In the genomic region with DNA sequence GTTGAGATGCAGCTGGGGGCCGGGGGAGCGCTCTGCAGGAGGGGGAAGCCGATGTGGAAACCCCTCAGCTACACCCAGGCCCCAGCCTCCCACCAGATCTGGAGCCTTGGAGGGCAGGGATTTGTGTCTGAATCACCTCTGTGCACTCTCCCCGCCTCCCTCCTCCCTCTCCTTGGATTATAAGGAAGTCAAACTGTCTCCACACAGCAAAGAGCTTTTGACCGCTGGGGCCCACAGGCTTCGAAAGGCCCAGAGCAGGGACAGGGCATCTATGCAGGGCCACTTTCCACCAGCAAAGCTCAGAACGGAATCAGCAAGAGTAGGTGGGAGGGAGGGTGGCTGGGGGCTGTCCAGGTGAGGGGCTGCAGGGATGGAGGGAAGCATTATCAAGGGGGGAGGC, we compare ENCODE assay signal across 9 cellular contexts.
DNase-seq lines count a peak whose midpoint lies in the region; ATAC-seq and TF ChIP-seq lines count a peak whose summit lies in the region.
"Had no signal": no experiment of that assay in that cellular context is flagged by ENCODE, and none has a peak within 500 bp of the region (broad histone marks: within the 10 kb centered on the region; RNA-seq: fewer than 3 reads in every experiment).

No MANE protein-coding gene starts in this region.

- H3K36me3 ChIP-seq in IMR-90 (ENCODE audit: control insufficient read depth, insufficient read depth, low read length) (no peaks in the 10 kb centered on the region), sigmoid colon (no peaks in the 10 kb centered on the region)

- H2BK20ac ChIP-seq in IMR-90 (ENCODE audit: low read depth, low read length) = no peak overlapping the region

- H3K23ac ChIP-seq in IMR-90 (ENCODE audit: low read depth, low read length) = no peak overlapping the region

- H3K9ac ChIP-seq in IMR-90 (ENCODE audit: low read depth, low read length) = no peak overlapping the region

- in situ Hi-C loops in IMR-90 (cut with MboI; ENCODE audit: low sequenced_read_pairs) = no loop called here

- WGBS in IMR-90 (ENCODE audit: extremely low coverage in 2 of 2, insufficient read length in 1 of 2), 2 experiments = no CpG with 5 or more reads among the region's 7 CpGs
- 46 to 68% methylated on average over 7 of the region's 7 CpGs for WGBS in sigmoid colon, 2 donors

- H3K9me1 ChIP-seq in IMR-90 (ENCODE audit: insufficient read depth, low read length) = no peaks in the 10 kb centered on the region

- peak overlapping the region; percentile 59 for H3K27ac Mint-ChIP-seq in glutamatergic neuron (ENCODE audit: unreplicated experiment)
- H3K27ac Mint-ChIP-seq: nephron had no signal

- H3K4ac ChIP-seq in IMR-90 (ENCODE audit: low read depth, low read length) = no peak overlapping the region

- CTCF ChIA-PET in IMR-90 (lab: Yijun Ruan, JAX) = interaction anchor here (2.0 kb wide), 1 partner anchor 8 kb away, joined by 8 read pairs; no protein-coding TSS in a partner anchor

- H2BK15ac ChIP-seq in IMR-90 (ENCODE audit: low read depth, low read length) = no peak overlapping the region

- TF ChIP-seq CTCF in IMR-90 (conservative IDR thresholded peaks at IDR 0.05; ENCODE audit: low read depth, low read length) = no peak
- no peak for TF ChIP-seq CTCF in glutamatergic neuron (IDR thresholded peaks at IDR 0.05; ENCODE audit: partially characterized antibody, unreplicated experiment)
- no peak for TF ChIP-seq CTCF in sigmoid colon (IDR thresholded peaks at IDR 0.05)

- no peak overlapping the region for H3K56ac ChIP-seq in IMR-90 (ENCODE audit: extremely low read depth, insufficient read depth, low read length)

- POLR2A ChIA-PET in IMR-90 (lab: Charles Lee; ENCODE audit: unreplicated experiment) = interaction anchor here (0.6 kb wide), 1 partner anchor 18 kb away, joined by 3 read pairs; no protein-coding TSS in a partner anchor

- H3K27me3 ChIP-seq in IMR-90 (ENCODE audit: control insufficient read depth, insufficient read depth, low read length) (peaks cover 18% of the 10 kb centered on the region), sigmoid colon (no peaks in the 10 kb centered on the region)

- H2BK5ac ChIP-seq in IMR-90 (ENCODE audit: low read depth, low read length, poor library complexity, severe bottlenecking) = no peak overlapping the region

- dilution Hi-C loops in IMR-90 (cut with HindIII; ENCODE audit: low sequenced_read_pairs, unreplicated experiment) = no loop called here

- no peak overlapping the region for H4K91ac ChIP-seq in IMR-90 (ENCODE audit: insufficient read depth, low read depth, low read length)

- peaks cover 11% of the 10 kb centered on the region for H3K27me3 Mint-ChIP-seq in glutamatergic neuron (ENCODE audit: unreplicated experiment)

- H3K4me1 Mint-ChIP-seq in glutamatergic neuron (ENCODE audit: low read depth, unreplicated experiment) = peaks cover 41% of the 10 kb centered on the region

- no peak overlapping the region for H4K5ac ChIP-seq in IMR-90 (ENCODE audit: low read depth, low read length)

- no peak for DNase-seq in IMR-90
- peak; percentile 13 for DNase-seq in OCI-M1 (lab: John Stamatoyannopoulos, UW)
- DNase-seq in glutamatergic neuron = no peak
- peak; percentile 69 for DNase-seq in sigmoid colon
- DNase-seq in NCI-H69 (lab: John Stamatoyannopoulos, UW) = no peak
- DNase-seq in HT-29 (ENCODE audit: low spot score) = no peak
- DNase-seq in NCI-H1105 (lab: John Stamatoyannopoulos, UW) = no peak

- H2BK120ac ChIP-seq in IMR-90 (ENCODE audit: low read depth, low read length) = no peak overlapping the region

- ATAC-seq in IMR-90 (ENCODE audit: low read depth) = peak; percentile 56
- ATAC-seq: Panc1 had no signal

- H3K27ac ChIP-seq in IMR-90 (ENCODE audit: insufficient read depth, low read length) (no peak overlapping the region), sigmoid colon (no peak overlapping the region)

- no peak for TF ChIP-seq RAD21 in IMR-90 (IDR thresholded peaks at IDR 0.05; ENCODE audit: low read length)

- no peak overlapping the region for H3K14ac ChIP-seq in IMR-90 (replicated peaks; ENCODE audit: low read depth, low read length)

- H3K36me3 Mint-ChIP-seq in glutamatergic neuron (ENCODE audit: unreplicated experiment) = no peaks in the 10 kb centered on the region

- H3K4me3 ChIP-seq in IMR-90 (ENCODE audit: insufficient read depth, low read depth, low read length) (no peak overlapping the region), sigmoid colon (no peak overlapping the region)

- no peak overlapping the region for H3K4me2 ChIP-seq in IMR-90 (ENCODE audit: low read depth, low read length)

- H3K79me1 ChIP-seq in IMR-90 (ENCODE audit: low read depth in 1 of 2, low read length in 2 of 2) = no peaks in the 10 kb centered on the region

- no peaks in the 10 kb centered on the region for H4K20me1 ChIP-seq in IMR-90 (ENCODE audit: insufficient read depth, low read length)

- no peaks in the 10 kb centered on the region for H3K9me3 ChIP-seq in IMR-90 (ENCODE audit: control insufficient read depth, insufficient read depth, low read length)
- H3K9me3 ChIP-seq in sigmoid colon = no peaks in the 10 kb centered on the region

- TF ChIP-seq EP300 in sigmoid colon (IDR thresholded peaks at IDR 0.05) = no peak

- no peak overlapping the region for H2AFZ ChIP-seq in IMR-90 (replicated peaks; ENCODE audit: low read length, poor library complexity)

- H3K9me3 Mint-ChIP-seq in glutamatergic neuron (ENCODE audit: unreplicated experiment) = peaks cover 9% of the 10 kb centered on the region
- H3K9me3 Mint-ChIP-seq: nephron had no signal

- no peak overlapping the region for H4K8ac ChIP-seq in IMR-90 (ENCODE audit: low read depth in 2 of 2, low read length in 2 of 2)

- H3K4me3 Mint-ChIP-seq in glutamatergic neuron (ENCODE audit: unreplicated experiment) = no peak overlapping the region
- H3K4me3 Mint-ChIP-seq: nephron had no signal

- no peak overlapping the region for H2AK5ac ChIP-seq in IMR-90 (ENCODE audit: low read depth, low read length)

- TF ChIP-seq POLR2A in IMR-90 (IDR thresholded peaks at IDR 0.05; ENCODE audit: low read depth, low read length) (no peak), sigmoid colon (IDR thresholded peaks at IDR 0.05) (no peak)

- H2AK9ac ChIP-seq in IMR-90 (replicated peaks; ENCODE audit: low read depth, low read length, poor library complexity) = no peak overlapping the region

- no peak overlapping the region for H3K18ac ChIP-seq in IMR-90 (ENCODE audit: low read depth, low read length)

- intact Hi-C loops in IMR-90 (cut with micrococcal nuclease) (no loop called here), sigmoid colon (cut with DNase I) (no loop called here)

- no TSS peak for BruUV-seq in IMR-90 (replicated peaks; lab: Mats Ljungman, UMichigan)

- H3K4me1 ChIP-seq in IMR-90 (ENCODE audit: control insufficient read depth, insufficient read depth, low read length) (no peaks in the 10 kb centered on the region; the same call in 1 of the 2 replicates), sigmoid colon (no peaks in the 10 kb centered on the region)

TF ChIP-seq in IMR-90, 13 proteins besides CTCF, POLR2A, EP300 and RAD21:
- TF ChIP-seq, protein P1, sequence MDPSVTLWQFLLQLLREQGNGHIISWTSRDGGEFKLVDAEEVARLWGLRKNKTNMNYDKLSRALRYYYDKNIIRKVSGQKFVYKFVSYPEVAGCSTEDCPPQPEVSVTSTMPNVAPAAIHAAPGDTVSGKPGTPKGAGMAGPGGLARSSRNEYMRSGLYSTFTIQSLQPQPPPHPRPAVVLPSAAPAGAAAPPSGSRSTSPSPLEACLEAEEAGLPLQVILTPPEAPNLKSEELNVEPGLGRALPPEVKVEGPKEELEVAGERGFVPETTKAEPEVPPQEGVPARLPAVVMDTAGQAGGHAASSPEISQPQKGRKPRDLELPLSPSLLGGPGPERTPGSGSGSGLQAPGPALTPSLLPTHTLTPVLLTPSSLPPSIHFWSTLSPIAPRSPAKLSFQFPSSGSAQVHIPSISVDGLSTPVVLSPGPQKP (IDR thresholded peaks at IDR 0.05; ENCODE audit: borderline replicate concordance, low read depth, low read length) = no peak
- TF ChIP-seq FOS (IDR thresholded peaks at IDR 0.05; ENCODE audit: low read depth, low read length) = no peak
- TF ChIP-seq MXI1 (IDR thresholded peaks at IDR 0.05; ENCODE audit: borderline replicate concordance, low read depth, low read length) = no peak
- TF ChIP-seq MAFK (IDR thresholded peaks at IDR 0.05; ENCODE audit: low read depth, low read length) = no peak

Comparison
In these comparisons a context has a peak if more than half of its experiments do, and no peak if none do; other contexts are left out.
1. DNase-seq: peak in OCI-M1 (single experiment) and sigmoid colon (single experiment); none in IMR-90 (single experiment), glutamatergic neuron (single experiment), NCI-H69 (single experiment), HT-29 (single experiment) and NCI-H1105 (single experiment).